In genomic region chr1:902802-903201, GRCh38 we compare ENCODE assay signal across 1 cellular context.
TF ChIP-seq lines count a peak whose summit lies in the region.

No MANE protein-coding gene starts in this region.

TF ChIP-seq in GM23338, 12 proteins besides CTCF, POLR2A, EP300 and RAD21 (continued from another document):
- TF ChIP-seq ETS1 (IDR thresholded peaks at IDR 0.05) (no peak), ZNF331 (CRISPR knock-in tag; IDR thresholded peaks at IDR 0.05; ENCODE audit: low read depth) (no peak)
- TF ChIP-seq, protein P1, sequence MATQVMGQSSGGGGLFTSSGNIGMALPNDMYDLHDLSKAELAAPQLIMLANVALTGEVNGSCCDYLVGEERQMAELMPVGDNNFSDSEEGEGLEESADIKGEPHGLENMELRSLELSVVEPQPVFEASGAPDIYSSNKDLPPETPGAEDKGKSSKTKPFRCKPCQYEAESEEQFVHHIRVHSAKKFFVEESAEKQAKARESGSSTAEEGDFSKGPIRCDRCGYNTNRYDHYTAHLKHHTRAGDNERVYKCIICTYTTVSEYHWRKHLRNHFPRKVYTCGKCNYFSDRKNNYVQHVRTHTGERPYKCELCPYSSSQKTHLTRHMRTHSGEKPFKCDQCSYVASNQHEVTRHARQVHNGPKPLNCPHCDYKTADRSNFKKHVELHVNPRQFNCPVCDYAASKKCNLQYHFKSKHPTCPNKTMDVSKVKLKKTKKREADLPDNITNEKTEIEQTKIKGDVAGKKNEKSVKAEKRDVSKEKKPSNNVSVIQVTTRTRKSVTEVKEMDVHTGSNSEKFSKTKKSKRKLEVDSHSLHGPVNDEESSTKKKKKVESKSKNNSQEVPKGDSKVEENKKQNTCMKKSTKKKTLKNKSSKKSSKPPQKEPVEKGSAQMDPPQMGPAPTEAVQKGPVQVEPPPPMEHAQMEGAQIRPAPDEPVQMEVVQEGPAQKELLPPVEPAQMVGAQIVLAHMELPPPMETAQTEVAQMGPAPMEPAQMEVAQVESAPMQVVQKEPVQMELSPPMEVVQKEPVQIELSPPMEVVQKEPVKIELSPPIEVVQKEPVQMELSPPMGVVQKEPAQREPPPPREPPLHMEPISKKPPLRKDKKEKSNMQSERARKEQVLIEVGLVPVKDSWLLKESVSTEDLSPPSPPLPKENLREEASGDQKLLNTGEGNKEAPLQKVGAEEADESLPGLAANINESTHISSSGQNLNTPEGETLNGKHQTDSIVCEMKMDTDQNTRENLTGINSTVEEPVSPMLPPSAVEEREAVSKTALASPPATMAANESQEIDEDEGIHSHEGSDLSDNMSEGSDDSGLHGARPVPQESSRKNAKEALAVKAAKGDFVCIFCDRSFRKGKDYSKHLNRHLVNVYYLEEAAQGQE (IDR thresholded peaks at IDR 0.05; ENCODE audit: unreplicated experiment) = no peak
- TF ChIP-seq, protein P2, sequence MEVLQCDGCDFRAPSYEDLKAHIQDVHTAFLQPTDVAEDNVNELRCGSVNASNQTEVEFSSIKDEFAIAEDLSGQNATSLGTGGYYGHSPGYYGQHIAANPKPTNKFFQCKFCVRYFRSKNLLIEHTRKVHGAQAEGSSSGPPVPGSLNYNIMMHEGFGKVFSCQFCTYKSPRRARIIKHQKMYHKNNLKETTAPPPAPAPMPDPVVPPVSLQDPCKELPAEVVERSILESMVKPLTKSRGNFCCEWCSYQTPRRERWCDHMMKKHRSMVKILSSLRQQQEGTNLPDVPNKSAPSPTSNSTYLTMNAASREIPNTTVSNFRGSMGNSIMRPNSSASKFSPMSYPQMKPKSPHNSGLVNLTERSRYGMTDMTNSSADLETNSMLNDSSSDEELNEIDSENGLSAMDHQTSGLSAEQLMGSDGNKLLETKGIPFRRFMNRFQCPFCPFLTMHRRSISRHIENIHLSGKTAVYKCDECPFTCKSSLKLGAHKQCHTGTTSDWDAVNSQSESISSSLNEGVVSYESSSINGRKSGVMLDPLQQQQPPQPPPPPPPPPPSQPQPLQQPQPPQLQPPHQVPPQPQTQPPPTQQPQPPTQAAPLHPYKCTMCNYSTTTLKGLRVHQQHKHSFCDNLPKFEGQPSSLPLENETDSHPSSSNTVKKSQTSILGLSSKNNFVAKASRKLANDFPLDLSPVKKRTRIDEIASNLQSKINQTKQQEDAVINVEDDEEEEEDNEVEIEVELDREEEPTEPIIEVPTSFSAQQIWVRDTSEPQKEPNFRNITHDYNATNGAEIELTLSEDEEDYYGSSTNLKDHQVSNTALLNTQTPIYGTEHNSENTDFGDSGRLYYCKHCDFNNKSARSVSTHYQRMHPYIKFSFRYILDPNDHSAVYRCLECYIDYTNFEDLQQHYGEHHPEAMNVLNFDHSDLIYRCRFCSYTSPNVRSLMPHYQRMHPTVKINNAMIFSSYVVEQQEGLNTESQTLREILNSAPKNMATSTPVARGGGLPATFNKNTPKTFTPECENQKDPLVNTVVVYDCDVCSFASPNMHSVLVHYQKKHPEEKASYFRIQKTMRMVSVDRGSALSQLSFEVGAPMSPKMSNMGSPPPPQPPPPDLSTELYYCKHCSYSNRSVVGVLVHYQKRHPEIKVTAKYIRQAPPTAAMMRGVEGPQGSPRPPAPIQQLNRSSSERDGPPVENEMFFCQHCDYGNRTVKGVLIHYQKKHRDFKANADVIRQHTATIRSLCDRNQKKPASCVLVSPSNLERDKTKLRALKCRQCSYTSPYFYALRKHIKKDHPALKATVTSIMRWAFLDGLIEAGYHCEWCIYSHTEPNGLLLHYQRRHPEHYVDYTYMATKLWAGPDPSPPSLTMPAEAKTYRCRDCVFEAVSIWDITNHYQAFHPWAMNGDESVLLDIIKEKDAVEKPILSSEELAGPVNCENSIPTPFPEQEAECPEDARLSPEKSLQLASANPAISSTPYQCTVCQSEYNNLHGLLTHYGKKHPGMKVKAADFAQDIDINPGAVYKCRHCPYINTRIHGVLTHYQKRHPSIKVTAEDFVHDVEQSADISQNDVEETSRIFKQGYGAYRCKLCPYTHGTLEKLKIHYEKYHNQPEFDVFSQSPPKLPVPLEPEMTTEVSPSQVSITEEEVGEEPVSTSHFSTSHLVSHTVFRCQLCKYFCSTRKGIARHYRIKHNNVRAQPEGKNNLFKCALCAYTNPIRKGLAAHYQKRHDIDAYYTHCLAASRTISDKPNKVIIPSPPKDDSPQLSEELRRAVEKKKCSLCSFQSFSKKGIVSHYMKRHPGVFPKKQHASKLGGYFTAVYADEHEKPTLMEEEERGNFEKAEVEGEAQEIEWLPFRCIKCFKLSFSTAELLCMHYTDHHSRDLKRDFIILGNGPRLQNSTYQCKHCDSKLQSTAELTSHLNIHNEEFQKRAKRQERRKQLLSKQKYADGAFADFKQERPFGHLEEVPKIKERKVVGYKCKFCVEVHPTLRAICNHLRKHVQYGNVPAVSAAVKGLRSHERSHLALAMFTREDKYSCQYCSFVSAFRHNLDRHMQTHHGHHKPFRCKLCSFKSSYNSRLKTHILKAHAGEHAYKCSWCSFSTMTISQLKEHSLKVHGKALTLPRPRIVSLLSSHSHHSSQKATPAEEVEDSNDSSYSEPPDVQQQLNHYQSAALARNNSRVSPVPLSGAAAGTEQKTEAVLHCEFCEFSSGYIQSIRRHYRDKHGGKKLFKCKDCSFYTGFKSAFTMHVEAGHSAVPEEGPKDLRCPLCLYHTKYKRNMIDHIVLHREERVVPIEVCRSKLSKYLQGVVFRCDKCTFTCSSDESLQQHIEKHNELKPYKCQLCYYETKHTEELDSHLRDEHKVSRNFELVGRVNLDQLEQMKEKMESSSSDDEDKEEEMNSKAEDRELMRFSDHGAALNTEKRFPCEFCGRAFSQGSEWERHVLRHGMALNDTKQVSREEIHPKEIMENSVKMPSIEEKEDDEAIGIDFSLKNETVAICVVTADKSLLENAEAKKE (CRISPR knock-in tag; IDR thresholded peaks at IDR 0.05) = no peak
